ENCODE assay signal across 12 cellular contexts in the genomic region with DNA sequence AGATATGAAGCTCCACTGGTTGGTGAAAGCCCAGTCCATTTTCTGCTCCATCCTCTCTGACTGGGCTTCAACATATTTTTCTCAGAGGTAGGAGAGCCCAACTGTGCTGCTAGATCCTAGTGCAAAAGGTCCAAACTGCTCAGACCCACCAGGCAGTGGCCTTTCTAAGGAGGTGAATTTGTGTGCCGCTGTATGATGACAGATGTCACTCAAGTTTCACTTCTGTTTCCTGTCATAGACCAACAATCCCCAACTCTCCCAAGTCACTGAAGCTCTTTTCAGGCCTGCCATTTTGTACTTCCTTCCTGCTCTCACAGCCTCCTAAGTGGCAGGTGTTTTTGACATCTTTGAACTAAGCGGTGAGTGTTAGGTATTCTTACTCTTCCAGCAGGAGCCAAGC. TPM values are rescaled to one million over a fixed set of nuclear protein-coding genes. Genes with fewer than 3 reads are reported as not detected.
A peak's percentile ranks its signal among the peaks of the same experiment; 100 is the strongest.
DNase-seq lines count a peak whose midpoint lies in the region; ATAC-seq and TF ChIP-seq lines count a peak whose summit lies in the region.
"Had no signal": no experiment of that assay in that cellular context is flagged by ENCODE, and none has a peak within 500 bp of the region (broad histone marks: within the 10 kb centered on the region; RNA-seq: fewer than 3 reads in every experiment).

No MANE protein-coding gene starts in this region.

- H3K27me3 Mint-ChIP-seq in activated CD8-positive, alpha-beta T cell treated with anti-CD3 and anti-CD28 coated beads, Interleukin-2, amount 10 ng/mL, durations not matched to agents 7 days and 5 days (ENCODE audit: low read depth): peaks cover 11% of the 10 kb centered on the region
- peaks cover 54% of the 10 kb centered on the region for H3K27me3 Mint-ChIP-seq in nephron progenitor cell (ENCODE audit: low read depth, poor library complexity)

- POLR2A ChIA-PET in activated CD8-positive, alpha-beta T cell treated with anti-CD3 and anti-CD28 coated beads, Interleukin-2, amount 10 ng/mL, durations not matched to agents 7 days and 5 days (lab: Charles Lee): interaction anchor here (0.7 to 3.5 kb wide), 3 partner anchors 12 to 17 kb away, joined by 3 to 21 read pairs (median 14); partner anchors contain the start of gene RNASE4

- in situ Hi-C loops in GM13976 (cut with MboI; ENCODE audit: low sequenced_read_pairs, unreplicated experiment): no loop called here

- peak overlapping the region; percentile 88 for H3K27ac Mint-ChIP-seq in activated CD8-positive, alpha-beta T cell treated with anti-CD3 and anti-CD28 coated beads, Interleukin-2, amount 10 ng/mL, durations not matched to agents 7 days and 5 days
- H3K27ac Mint-ChIP-seq in nephron progenitor cell: no peak overlapping the region

- TF ChIP-seq CTCF in GM13976 (IDR thresholded peaks at IDR 0.05; ENCODE audit: borderline replicate concordance, control extremely low read depth, extremely low read depth, insufficient read depth, missing control alignments) (no peak), nephron progenitor cell (IDR thresholded peaks at IDR 0.05) (no peak)

- H3K4me1 Mint-ChIP-seq in activated CD8-positive, alpha-beta T cell treated with anti-CD3 and anti-CD28 coated beads, Interleukin-2, amount 10 ng/mL, durations not matched to agents 7 days and 5 days (ENCODE audit: low read depth): peaks cover 41% of the 10 kb centered on the region
- H3K4me1 Mint-ChIP-seq in nephron progenitor cell: peaks cover 16% of the 10 kb centered on the region

- no peaks in the 10 kb centered on the region for H3K9me3 Mint-ChIP-seq in activated CD8-positive, alpha-beta T cell treated with anti-CD3 and anti-CD28 coated beads, Interleukin-2, amount 10 ng/mL, durations not matched to agents 7 days and 5 days (ENCODE audit: insufficient read depth)
- no peaks in the 10 kb centered on the region for H3K9me3 Mint-ChIP-seq in nephron progenitor cell

- H3K36me3 Mint-ChIP-seq in activated CD8-positive, alpha-beta T cell treated with anti-CD3 and anti-CD28 coated beads, Interleukin-2, amount 10 ng/mL, durations not matched to agents 7 days and 5 days (ENCODE audit: low read depth): peaks cover 6% of the 10 kb centered on the region
- no peaks in the 10 kb centered on the region for H3K36me3 Mint-ChIP-seq in nephron progenitor cell (ENCODE audit: low read depth)

- CTCF ChIA-PET in activated CD8-positive, alpha-beta T cell treated with anti-CD3 and anti-CD28 coated beads, Interleukin-2, amount 10 ng/mL, durations not matched to agents 7 days and 5 days (lab: Charles Lee): interaction anchor here (0.8 to 4.8 kb wide), 5 partner anchors 8 to 436 kb away, joined by 3 to 70 read pairs (median 5); partner anchors contain the start of gene RNASE4

- ATAC-seq in GM19397 (IDR thresholded peaks at IDR 0.05; ENCODE audit: unreplicated experiment) (peak; percentile 71), HG03060 (IDR thresholded peaks at IDR 0.05; ENCODE audit: low read depth, unreplicated experiment) (peak; percentile 63)
- peak; percentile 28 for ATAC-seq in activated CD8-positive, alpha-beta T cell treated with anti-CD3 and anti-CD28 coated beads, Interleukin-2, amount 10 ng/mL, durations not matched to agents 7 days and 5 days

- DNase-seq in GM13976 (ENCODE audit: low spot score): peak; percentile 71
- DNase-seq in activated CD8-positive, alpha-beta T cell treated with anti-CD3 and anti-CD28 coated beads, Interleukin-2, amount 10 ng/mL, durations not matched to agents 7 days and 5 days: peak; percentile 34
- no peak for DNase-seq in nephron progenitor cell
- DNase-seq in NCI-H510A (lab: John Stamatoyannopoulos, UW): no peak
- no peak for DNase-seq in NCI-H1048 (lab: John Stamatoyannopoulos, UW)
- no peak for DNase-seq in mucosa of gallbladder (ENCODE audit: low spot score)
- DNase-seq: activated CD4-positive, CD25-positive, alpha-beta regulatory T cell; kidney glomerular epithelial cell; NCI-H187 had no signal

- peak overlapping the region; percentile 6 for H3K4me3 Mint-ChIP-seq in activated CD8-positive, alpha-beta T cell treated with anti-CD3 and anti-CD28 coated beads, Interleukin-2, amount 10 ng/mL, durations not matched to agents 7 days and 5 days
- no peak overlapping the region for H3K4me3 Mint-ChIP-seq in nephron progenitor cell

RNA-seq across cellular contexts. Expression of gene RNASE4, which starts 16.4 kb away (rescaled TPM):
- 1 to 10 TPM in 1 of 2 experiments, under 1 TPM in 1; 0.63 to 1.6 TPM for total RNA-seq in activated CD8-positive, alpha-beta T cell treated with anti-CD3 and anti-CD28 coated beads, Interleukin-2, amount 10 ng/mL, durations not matched to agents 7 days and 5 days
- total RNA-seq in mucosa of gallbladder: 135 TPM

RNA-seq across cellular contexts. Expression of gene ANG, which starts 20.6 kb away (rescaled TPM):
- 1 to 10 TPM; 1.1 to 1.4 TPM for total RNA-seq in activated CD8-positive, alpha-beta T cell treated with anti-CD3 and anti-CD28 coated beads, Interleukin-2, amount 10 ng/mL, durations not matched to agents 7 days and 5 days
- 110 TPM for total RNA-seq in mucosa of gallbladder

RNA-seq across cellular contexts. Expression of gene OR6S1, which starts 26.5 kb away (rescaled TPM):
- not detected for total RNA-seq in activated CD8-positive, alpha-beta T cell treated with anti-CD3 and anti-CD28 coated beads, Interleukin-2, amount 10 ng/mL, durations not matched to agents 7 days and 5 days
- not detected for total RNA-seq in mucosa of gallbladder
- total RNA-seq: urinary bladder had no signal

Comparison
In these comparisons a context has a peak if more than half of its experiments do, and no peak if none do; other contexts are left out.
1. DNase-seq: peak in GM13976 (single experiment) and activated CD8-positive, alpha-beta T cell treated with anti-CD3 and anti-CD28 coated beads, Interleukin-2, amount 10 ng/mL, durations not matched to agents 7 days and 5 days (single experiment); none in nephron progenitor cell (single experiment), NCI-H510A (single experiment), NCI-H1048 (single experiment) and mucosa of gallbladder (single experiment).
2. RNA of gene RNASE4, which starts 16.4 kb away (total RNA-seq): 135 TPM in mucosa of gallbladder (single experiment); 0.63 to 1.6 TPM in activated CD8-positive, alpha-beta T cell treated with anti-CD3 and anti-CD28 coated beads, Interleukin-2, amount 10 ng/mL, durations not matched to agents 7 days and 5 days; every median in the first group is over 10 times any median in the second.
3. RNA of gene ANG, which starts 20.6 kb away (total RNA-seq): 110 TPM in mucosa of gallbladder (single experiment); 1.1 to 1.4 TPM in activated CD8-positive, alpha-beta T cell treated with anti-CD3 and anti-CD28 coated beads, Interleukin-2, amount 10 ng/mL, durations not matched to agents 7 days and 5 days; every median in the first group is over 10 times any median in the second.
4. Peak in every context shown above with its lines, with median percentiles within 50 percentile points of each other: ATAC-seq.